Comparison of ENCODE assay signal across 26 cellular contexts in genomic region chr21:19981938-19982337, GRCh38.
DNase-seq lines count a peak whose midpoint lies in the region; ATAC-seq and TF ChIP-seq lines count a peak whose summit lies in the region.
"Had no signal": no experiment of that assay in that cellular context is flagged by ENCODE, and none has a peak within 500 bp of the region (broad histone marks: within the 10 kb centered on the region; RNA-seq: fewer than 3 reads in every experiment).

No MANE protein-coding gene starts in this region.

- CTCF ChIA-PET in PC-3 (lab: Charles Lee), result interaction anchor here (1.0 kb wide), 1 partner anchor 58 kb away, joined by 3 read pairs; no protein-coding TSS in a partner anchor

- H2AFZ ChIP-seq in GM23338 (no peak overlapping the region), PC-3 (ENCODE audit: low read length) (no peak overlapping the region)

- no peaks in the 10 kb centered on the region for H3K9me2 ChIP-seq in GM23338 (ENCODE audit: insufficient read depth)
- no peaks in the 10 kb centered on the region for H3K9me2 ChIP-seq in PC-3 (replicated peaks; ENCODE audit: low read length)

- no peaks in the 10 kb centered on the region for H3K9me3 Mint-ChIP-seq in GM23338
- H3K9me3 Mint-ChIP-seq: activated naive CD8-positive, alpha-beta T cell treated with anti-CD3 and anti-CD28 coated beads for 36 hours; CD4-positive, alpha-beta T cell; stimulated activated naive CD8-positive, alpha-beta T cell treated with anti-CD3 and anti-CD28 coated beads, Interleukin-15, Interleukin-2, amounts not matched to agents 100 ng/mL and 50 ng/mL, for 24 hours had no signal

- H3K9me3 ChIP-seq in PC-3 (ENCODE audit: low read length), result no peaks in the 10 kb centered on the region
- H3K9me3 ChIP-seq: body of pancreas, gastroesophageal sphincter, tibial nerve had no signal

- H3K27me3 Mint-ChIP-seq in GM23338 (ENCODE audit: insufficient read depth, low read depth, poor library complexity), result no peaks in the 10 kb centered on the region
- H3K27me3 Mint-ChIP-seq: activated B cell treated with CpG ODN at 0.5 μM for 24 hours; activated naive CD8-positive, alpha-beta T cell treated with anti-CD3 and anti-CD28 coated beads for 36 hours; CD4-positive, alpha-beta T cell; stimulated activated naive CD8-positive, alpha-beta T cell treated with anti-CD3 and anti-CD28 coated beads, Interleukin-15, Interleukin-2, amounts not matched to agents 100 ng/mL and 50 ng/mL, for 24 hours had no signal

- H3K4me2 ChIP-seq in GM23338 (no peak overlapping the region), PC-3 (ENCODE audit: low read length) (no peak overlapping the region)

- H3K27me3 ChIP-seq in GM23338 (ENCODE audit: insufficient read depth) (no peaks in the 10 kb centered on the region), PC-3 (ENCODE audit: low read length) (no peaks in the 10 kb centered on the region)
- H3K27me3 ChIP-seq: body of pancreas, gastroesophageal sphincter, tibial nerve had no signal

- DNase-seq in GM23338 (ENCODE audit: low spot score), result peak; percentile 52
- DNase-seq in PC-3, result peak; percentile 42
- DNase-seq in globus pallidus (ENCODE audit: low spot score), result peak; percentile 3
- DNase-seq in SIG-M5 (lab: John Stamatoyannopoulos, UW), result no peak
- no peak for DNase-seq in activated CD4-positive, alpha-beta T cell treated with anti-CD3 and anti-CD28 coated beads for 1 hour
- DNase-seq: activated B cell treated with CpG ODN at 0.5 μM for 24 hours; activated CD4-positive, alpha-beta T cell treated with anti-CD3 and anti-CD28 coated beads, Interleukin-2, amount 50 U/mL, for 48 hours; activated CD8-positive, alpha-beta memory T cell treated with anti-CD3 and anti-CD28 coated beads, Interleukin-2, amount 50 U/mL, for 48 hours; activated naive CD8-positive, alpha-beta T cell treated with anti-CD3 and anti-CD28 coated beads for 36 hours; body of pancreas; CD4-positive, alpha-beta T cell; DMS79; HFFc6; kidney glomerular epithelial cell; mesenchymal stem cell; NCI-H1417 treated with DMSO at 0.1 percent for 48 hours; occipital lobe; stimulated activated CD4-positive, alpha-beta T cell treated with anti-CD3 and anti-CD28 coated beads, Interleukin-2, amount 100 ng/mL, for 48 hours had no signal

- H3K79me2 ChIP-seq in GM23338 (replicated peaks; ENCODE audit: insufficient read depth) (no peaks in the 10 kb centered on the region), PC-3 (ENCODE audit: low read length) (no peaks in the 10 kb centered on the region)

- POLR2A ChIA-PET in PC-3 (lab: Charles Lee; ENCODE audit: unreplicated experiment), result no interaction called here

- H3F3A ChIP-seq in GM23338 (replicated peaks; ENCODE audit: low read depth), result no peaks in the 10 kb centered on the region
- no peaks in the 10 kb centered on the region for H3F3A ChIP-seq in PC-3 (ENCODE audit: low read length, unreplicated experiment)

- ATAC-seq in GM23338, result no peak
- ATAC-seq in PC-3, result peak; percentile 43; the same call in 1 of the 2 replicates
- ATAC-seq in GM21723 (IDR thresholded peaks at IDR 0.05; ENCODE audit: unreplicated experiment), result no peak
- no peak for ATAC-seq in HG02970 (IDR thresholded peaks at IDR 0.05; ENCODE audit: low FRiP score, unreplicated experiment)
- ATAC-seq: body of pancreas, gastroesophageal sphincter, Panc1 had no signal

- no peaks in the 10 kb centered on the region for H3K36me3 Mint-ChIP-seq in GM23338 (ENCODE audit: low read depth)
- H3K36me3 Mint-ChIP-seq: activated naive CD8-positive, alpha-beta T cell treated with anti-CD3 and anti-CD28 coated beads for 36 hours had no signal

- BruUV-seq in PC-3 (replicated peaks; lab: Mats Ljungman, UMichigan), result no TSS peak

- no peak overlapping the region for H3K27ac Mint-ChIP-seq in GM23338
- H3K27ac Mint-ChIP-seq: activated B cell treated with CpG ODN at 0.5 μM for 24 hours; activated naive CD8-positive, alpha-beta T cell treated with anti-CD3 and anti-CD28 coated beads for 36 hours; activated T-helper 2 cell treated with anti-CD3 and anti-CD28 coated beads, Interferon-gamma antibody, Interleukin-2, Interleukin-4, amounts not matched to agents 10 μg/mL and 5 μg/mL and 100 μg/mL, durations not matched to agents 14 hours and 24 hours and 36 hours; CD4-positive, alpha-beta T cell; HFFc6; stimulated activated naive CD8-positive, alpha-beta T cell treated with anti-CD3 and anti-CD28 coated beads, Interleukin-15, Interleukin-2, amounts not matched to agents 100 ng/mL and 50 ng/mL, for 24 hours had no signal

- intact Hi-C loops in PC-3 (cut with micrococcal nuclease), result loop anchor here (5.0 kb wide), 1 partner anchor 900 kb away; no protein-coding TSS in a partner anchor

- no peak overlapping the region for H3K27ac ChIP-seq in GM23338 (ENCODE audit: low read depth)
- H3K27ac ChIP-seq in PC-3 (ENCODE audit: low read length), result no peak overlapping the region
- H3K27ac ChIP-seq: body of pancreas, gastroesophageal sphincter, tibial nerve had no signal

- H4K20me1 ChIP-seq in GM23338 (replicated peaks; ENCODE audit: insufficient read depth) (no peaks in the 10 kb centered on the region), PC-3 (ENCODE audit: low read length) (no peaks in the 10 kb centered on the region)

- H3K4me1 Mint-ChIP-seq in GM23338, result no peaks in the 10 kb centered on the region
- H3K4me1 Mint-ChIP-seq: activated B cell treated with CpG ODN at 0.5 μM for 24 hours; activated naive CD8-positive, alpha-beta T cell treated with anti-CD3 and anti-CD28 coated beads for 36 hours had no signal

- H3K4me3 ChIP-seq in GM23338, result no peak overlapping the region
- no peak overlapping the region for H3K4me3 ChIP-seq in PC-3 (ENCODE audit: low read length)
- H3K4me3 ChIP-seq: body of pancreas, gastroesophageal sphincter, tibial nerve had no signal

- no peaks in the 10 kb centered on the region for H3K36me3 ChIP-seq in GM23338 (ENCODE audit: insufficient read depth)
- H3K36me3 ChIP-seq in PC-3 (ENCODE audit: low read depth, low read length), result no peaks in the 10 kb centered on the region
- H3K36me3 ChIP-seq: gastroesophageal sphincter, tibial nerve had no signal

- no peak overlapping the region for H3K9ac ChIP-seq in PC-3 (ENCODE audit: low read length)

- H3K4me3 Mint-ChIP-seq in GM23338, result no peak overlapping the region
- H3K4me3 Mint-ChIP-seq: activated B cell treated with CpG ODN at 0.5 μM for 24 hours; activated naive CD8-positive, alpha-beta T cell treated with anti-CD3 and anti-CD28 coated beads for 36 hours; CD4-positive, alpha-beta T cell; HFFc6; stimulated activated naive CD8-positive, alpha-beta T cell treated with anti-CD3 and anti-CD28 coated beads, Interleukin-15, Interleukin-2, amounts not matched to agents 100 ng/mL and 50 ng/mL, for 24 hours had no signal

- H3K4me1 ChIP-seq in GM23338 (ENCODE audit: insufficient read depth), result no peaks in the 10 kb centered on the region
- H3K4me1 ChIP-seq in PC-3 (ENCODE audit: insufficient read depth, low read length), result no peaks in the 10 kb centered on the region
- H3K4me1 ChIP-seq: body of pancreas, gastroesophageal sphincter, tibial nerve had no signal

- TF ChIP-seq CTCF in GM23338 (conservative IDR thresholded peaks at IDR 0.05; ENCODE audit: low read depth in 2 of 2) (peak; percentile 47 to 62), LNCAP (IDR thresholded peaks at IDR 0.05) (peak; percentile 49), PC-3 (conservative IDR thresholded peaks at IDR 0.05; ENCODE audit: low read depth, low read length) (peak; percentile 48)

TF ChIP-seq in GM23338, 12 proteins besides CTCF, POLR2A, EP300 and RAD21 (continues in another document):
- no peak for TF ChIP-seq STAT1 (IDR thresholded peaks at IDR 0.05; ENCODE audit: unreplicated experiment)

Comparison
In these comparisons a context has a peak if more than half of its experiments do, and no peak if none do; other contexts are left out.
1. DNase-seq: peak in GM23338 (single experiment), PC-3 (single experiment) and globus pallidus (single experiment); none in SIG-M5 (single experiment) and activated CD4-positive, alpha-beta T cell treated with anti-CD3 and anti-CD28 coated beads for 1 hour (single experiment).
2. Peak in every context shown above with its lines, with median percentiles within 50 percentile points of each other: CTCF ChIP-seq.